Comparison of ENCODE assay signal across 20 cellular contexts in the genomic region with DNA sequence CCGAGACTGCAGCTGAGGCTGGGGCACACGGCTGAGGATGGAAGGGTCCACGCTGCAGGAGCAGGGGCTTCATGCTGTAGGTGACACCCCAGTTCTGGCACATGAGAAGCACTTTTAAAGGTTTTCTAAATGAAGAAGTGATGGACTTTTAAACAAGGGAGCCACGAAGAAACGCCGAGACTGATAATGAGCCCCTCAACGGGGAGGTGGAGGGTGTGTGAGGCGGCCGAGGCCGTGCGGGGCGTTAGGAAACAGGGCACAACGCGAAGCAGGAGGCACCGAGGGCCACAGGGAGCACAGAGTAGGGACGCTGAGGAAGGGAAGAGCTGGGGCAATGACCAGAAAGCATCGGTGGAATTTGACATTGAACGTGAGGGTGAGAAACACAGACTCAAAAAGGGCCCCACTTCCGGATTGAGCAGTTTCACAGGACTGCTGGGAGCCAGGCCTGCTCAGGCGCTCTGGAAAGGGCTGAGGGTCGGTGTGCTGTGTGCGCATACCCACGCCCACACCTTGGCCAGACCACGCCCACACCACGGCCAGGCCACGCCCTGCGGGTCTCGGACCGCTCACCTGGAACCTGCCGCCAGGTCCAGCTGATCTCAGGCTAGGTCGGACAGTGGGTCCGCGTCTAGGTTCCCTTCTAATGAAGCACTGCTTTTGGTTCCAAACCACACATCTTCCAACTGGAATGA.
"Had no signal": no experiment of that assay in that cellular context is flagged by ENCODE, and none has a peak within 500 bp of the region (broad histone marks: within the 10 kb centered on the region; RNA-seq: fewer than 3 reads in every experiment).

No MANE protein-coding gene starts in this region.

- H3K36me3 ChIP-seq: adrenal gland, gastroesophageal sphincter, heart right ventricle, prostate gland, right atrium auricular region, SJCRH30, stomach, upper lobe of left lung had no signal

- H3K27ac Mint-ChIP-seq: activated naive CD4-positive, alpha-beta T cell treated with anti-CD3 and anti-CD28 coated beads for 36 hours; activated T-helper 1 cell treated with anti-CD3 and anti-CD28 coated beads, Interleukin-12 subunit alpha, Interleukin-12 subunit beta, Interleukin-2, Interleukin-4 antibody, amounts not matched to agents 30 ng/mL and 10 ng/mL and 1 ng/mL, durations not matched to agents 14 hours and 24 hours and 36 hours; dendritic cell treated with granulocyte-macrophage colony-stimulating factor and Interleukin-4, amounts not matched to agents 40 ng/mL and 50 ng/mL, for 4 days; nephron progenitor cell had no signal

- DNase-seq: activated CD4-positive, alpha-beta T cell treated with anti-CD3 and anti-CD28 coated beads for 1 hour; activated CD4-positive, alpha-beta T cell treated with anti-CD3 and anti-CD28 coated beads, Interleukin-2, amount 50 U/mL, for 4 hours; activated naive CD4-positive, alpha-beta T cell treated with anti-CD3 and anti-CD28 coated beads for 36 hours; adrenal gland; effector CD8-positive, alpha-beta T cell; heart right ventricle; nephron progenitor cell; SJCRH30; stimulated activated CD4-positive, alpha-beta T cell treated with anti-CD3 and anti-CD28 coated beads, Interleukin-4, amount 100 ng/mL, for 24 hours; stomach; T1000 had no signal

- H3K4me2 ChIP-seq: smooth muscle cell had no signal

- H3K4me1 ChIP-seq: adrenal gland, prostate gland, SJCRH30 had no signal

- H3K9me3 Mint-ChIP-seq: activated naive CD4-positive, alpha-beta T cell treated with anti-CD3 and anti-CD28 coated beads for 36 hours; activated T-helper 1 cell treated with anti-CD3 and anti-CD28 coated beads, Interleukin-12 subunit alpha, Interleukin-12 subunit beta, Interleukin-2, Interleukin-4 antibody, amounts not matched to agents 30 ng/mL and 10 ng/mL and 1 ng/mL, durations not matched to agents 14 hours and 24 hours and 36 hours; dendritic cell treated with granulocyte-macrophage colony-stimulating factor and Interleukin-4, amounts not matched to agents 40 ng/mL and 50 ng/mL, for 4 days; nephron progenitor cell; stimulated activated effector memory CD8-positive, alpha-beta T cell treated with anti-CD3 and anti-CD28 coated beads, Interleukin-12 subunit alpha, Interleukin-12 subunit beta, amount 100 ng/mL, for 72 hours had no signal

- H3K4me3 ChIP-seq: adrenal gland, gastroesophageal sphincter, heart right ventricle, prostate gland, right atrium auricular region, SJCRH30, smooth muscle cell, stomach, upper lobe of left lung had no signal

- H3K4me3 Mint-ChIP-seq: activated naive CD4-positive, alpha-beta T cell treated with anti-CD3 and anti-CD28 coated beads for 36 hours; activated T-helper 1 cell treated with anti-CD3 and anti-CD28 coated beads, Interleukin-12 subunit alpha, Interleukin-12 subunit beta, Interleukin-2, Interleukin-4 antibody, amounts not matched to agents 30 ng/mL and 10 ng/mL and 1 ng/mL, durations not matched to agents 14 hours and 24 hours and 36 hours; dendritic cell treated with granulocyte-macrophage colony-stimulating factor and Interleukin-4, amounts not matched to agents 40 ng/mL and 50 ng/mL, for 4 days; nephron progenitor cell; stimulated activated effector memory CD8-positive, alpha-beta T cell treated with anti-CD3 and anti-CD28 coated beads, Interleukin-12 subunit alpha, Interleukin-12 subunit beta, amount 100 ng/mL, for 72 hours had no signal

- ATAC-seq: esophagus mucosa; gastroesophageal sphincter; heart right ventricle; stimulated activated effector memory CD8-positive, alpha-beta T cell treated with anti-CD3 and anti-CD28 coated beads, Interleukin-12 subunit alpha, Interleukin-12 subunit beta, amount 100 ng/mL, for 72 hours had no signal

- H3K27me3 ChIP-seq: adrenal gland, gastroesophageal sphincter, right atrium auricular region, SJCRH30, upper lobe of left lung had no signal

- H3K36me3 Mint-ChIP-seq: stimulated activated effector memory CD8-positive, alpha-beta T cell treated with anti-CD3 and anti-CD28 coated beads, Interleukin-12 subunit alpha, Interleukin-12 subunit beta, amount 100 ng/mL, for 72 hours had no signal

- H3K27ac ChIP-seq: adrenal gland, gastroesophageal sphincter, heart right ventricle, prostate gland, right atrium auricular region, SJCRH30, stomach, upper lobe of left lung had no signal

- H3K9me3 ChIP-seq: adrenal gland, gastroesophageal sphincter, heart right ventricle, prostate gland, right atrium auricular region, SJCRH30, stomach, upper lobe of left lung had no signal
